In genomic region chr16:67719778-67720144, GRCh38 we compare ENCODE assay signal across 8 cellular contexts. TPM values are rescaled to one million over a fixed set of nuclear protein-coding genes. Genes with fewer than 3 reads are reported as not detected.
DNase-seq lines count a peak whose midpoint lies in the region; ATAC-seq, FAIRE-seq and TF ChIP-seq lines count a peak whose summit lies in the region.

No MANE protein-coding gene starts in this region.

- no peak for TF ChIP-seq POLR2A in HepG2 (IDR thresholded peaks at IDR 0.05; ENCODE audit: insufficient read depth in 1 of 2, low read depth in 2 of 2, low read length in 2 of 2)

- peak overlapping the region; percentile 98 to 99 for H3K4me3 Mint-ChIP-seq in stimulated activated naive B cell treated with anti-CD40 and anti-IgM and Interleukin-4, amounts not matched to agents 10 μg/mL and 1 μg/mL and 100 μg/mL, for 72 hours

- CTCF ChIA-PET in HepG2 (lab: Yijun Ruan, JAX; ENCODE audit: low intra/inter-chr PET ratio, low total read pairs): no interaction called here

- H3K27ac ChIP-seq in ACC112 (ENCODE audit: low read depth, low read length) (peak overlapping the region; percentile 70), HepG2 (ENCODE audit: extremely low read length, insufficient read depth, low read length) (peak overlapping the region; percentile 67)
- H3K27ac ChIP-seq in effector memory CD4-positive, alpha-beta T cell (ENCODE audit: insufficient read depth, low read length, poor library complexity, severe bottlenecking): peak overlapping the region; percentile 87

- POLR2A ChIA-PET in HepG2 (lab: Yijun Ruan, JAX): interaction anchor here (0.6 to 2.5 kb wide), 15 partner anchors 8 to 247 kb away, joined by 3 to 18 read pairs (median 4); partner anchors contain the start of genes RANBP10 and TSNAXIP1

- in situ Hi-C loops in HepG2 (cut with HindIII; ENCODE audit: extremely low pct_ligation_motif_present, low pct_unique_long_range_greater_than_20kb): no loop called here

- H3K79me2 ChIP-seq in ACC112 (ENCODE audit: control insufficient read depth, insufficient read depth, low read length, unreplicated experiment): peaks cover 34% of the 10 kb centered on the region
- peaks cover 32% of the 10 kb centered on the region for H3K79me2 ChIP-seq in HepG2 (ENCODE audit: insufficient read depth, low read length)

- no peaks in the 10 kb centered on the region for H4K20me1 ChIP-seq in HepG2 (ENCODE audit: insufficient read depth, low read length)

- intact Hi-C loops in HepG2 (cut with micrococcal nuclease; ENCODE audit: unreplicated experiment): loop anchor here (5.0 kb wide), 1 partner anchor 88 kb away; the partner anchor contains the start of genes RANBP10 and TSNAXIP1

- DNase-seq in GM06990 (ENCODE audit: extremely low read depth, insufficient read length): no peak
- peak; percentile 35 for DNase-seq in HT1080 (ENCODE audit: low read depth)
- peak; percentile 32 for DNase-seq in UCSD-AML1 (lab: John Stamatoyannopoulos, UW; ENCODE audit: unreplicated experiment)
- peak in 1 of 3 donors; percentile 2 for DNase-seq in effector memory CD4-positive, alpha-beta T cell
- DNase-seq in HepG2 (ENCODE audit: low spot score): peak; percentile 48
- DNase-seq in stimulated activated naive B cell treated with anti-CD40 and anti-IgM and Interleukin-4, amounts not matched to agents 10 μg/mL and 1 μg/mL and 100 μg/mL, for 72 hours: peak; percentile 3
- DNase-seq in COR-L47 (lab: John Stamatoyannopoulos, UW): no peak

- H3K4me3 ChIP-seq in ACC112 (ENCODE audit: low read depth, low read length) (peak overlapping the region; percentile 90), GM06990 (replicated peaks; ENCODE audit: low read depth, low read length) (peak overlapping the region; percentile 76), HepG2 (replicated peaks in 1 of 3; ENCODE audit: insufficient read depth in 1 of 3, low read depth in 2 of 3, low read length in 3 of 3) (peak overlapping the region; percentile 93 to 94 (median 94))
- H3K4me3 ChIP-seq in effector memory CD4-positive, alpha-beta T cell (ENCODE audit: insufficient read depth, low read depth, low read length, poor library complexity, severe bottlenecking): peak overlapping the region; percentile 86

- H3K9ac ChIP-seq in HepG2 (ENCODE audit: insufficient read depth, low read depth, low read length): peak overlapping the region; percentile 93

- H3K27me3 ChIP-seq in ACC112 (ENCODE audit: insufficient read depth, low read length) (no peaks in the 10 kb centered on the region), GM06990 (replicated peaks; ENCODE audit: control insufficient read depth, insufficient read depth, low read length) (no peaks in the 10 kb centered on the region), HepG2 (ENCODE audit: control insufficient read depth in 1 of 2, insufficient read depth in 2 of 2, low read length in 2 of 2) (no peaks in the 10 kb centered on the region; a peak in 1 of 5 replicates)
- H3K27me3 ChIP-seq in effector memory CD4-positive, alpha-beta T cell (replicated peaks; ENCODE audit: control insufficient read depth, insufficient read depth, low read length, poor library complexity, severe bottlenecking): no peaks in the 10 kb centered on the region

- BruUV-seq in HepG2 (replicated peaks; lab: Mats Ljungman, UMichigan): TSS peak; percentile 99

- no peaks in the 10 kb centered on the region for H3K36me3 ChIP-seq in ACC112 (ENCODE audit: insufficient read depth, low read length)
- peaks cover 12% of the 10 kb centered on the region for H3K36me3 ChIP-seq in GM06990 (ENCODE audit: control insufficient read depth, insufficient read depth, low read length)
- H3K36me3 ChIP-seq in effector memory CD4-positive, alpha-beta T cell (ENCODE audit: control insufficient read depth, insufficient read depth, low read length): peaks cover 8% of the 10 kb centered on the region
- peaks cover under 1 to 7% of the 10 kb centered on the region in 2 experiments; a peak in 3 of 5 replicates for H3K36me3 ChIP-seq in HepG2 (replicated peaks in 1 of 2; ENCODE audit: control insufficient read depth in 1 of 2, insufficient read depth in 2 of 2, low read length in 2 of 2)

- no peaks in the 10 kb centered on the region for H3K9me3 Mint-ChIP-seq in stimulated activated naive B cell treated with anti-CD40 and anti-IgM and Interleukin-4, amounts not matched to agents 10 μg/mL and 1 μg/mL and 100 μg/mL, for 72 hours

- no peak for TF ChIP-seq EP300 in HepG2 (IDR thresholded peaks at IDR 0.05; ENCODE audit: low read depth in 2 of 2, low read length in 2 of 2)
- no peak for TF ChIP-seq EP300 in HepG2 (CRISPR knock-in tag; IDR thresholded peaks at IDR 0.05; ENCODE audit: borderline replicate concordance)

- FAIRE-seq in HepG2 (lab: Jason Lieb, UNC): no peak

- WGBS in HepG2 (ENCODE audit: low lambda C conversion rate): 8% methylated on average over 4 of the region's 5 CpGs

- TF ChIP-seq RAD21 in HepG2 (CRISPR knock-in tag; IDR thresholded peaks at IDR 0.05): no peak

- no peaks in the 10 kb centered on the region for H3K27me3 Mint-ChIP-seq in stimulated activated naive B cell treated with anti-CD40 and anti-IgM and Interleukin-4, amounts not matched to agents 10 μg/mL and 1 μg/mL and 100 μg/mL, for 72 hours

- peaks cover 25 to 38% of the 10 kb centered on the region in 2 donors for H3K4me1 Mint-ChIP-seq in stimulated activated naive B cell treated with anti-CD40 and anti-IgM and Interleukin-4, amounts not matched to agents 10 μg/mL and 1 μg/mL and 100 μg/mL, for 72 hours

- no peaks in the 10 kb centered on the region for H3K9me3 ChIP-seq in effector memory CD4-positive, alpha-beta T cell (ENCODE audit: control insufficient read depth, low read length)
- no peaks in the 10 kb centered on the region for H3K9me3 ChIP-seq in HepG2 (ENCODE audit: low read length)

- H3K27ac Mint-ChIP-seq in stimulated activated naive B cell treated with anti-CD40 and anti-IgM and Interleukin-4, amounts not matched to agents 10 μg/mL and 1 μg/mL and 100 μg/mL, for 72 hours: peak overlapping the region; percentile 99

- H3K4me1 ChIP-seq in ACC112 (ENCODE audit: control insufficient read depth, insufficient read depth, low read length, unreplicated experiment) (peaks cover 17% of the 10 kb centered on the region), HepG2 (ENCODE audit: insufficient read depth, low read length) (peaks cover 42% of the 10 kb centered on the region)
- peaks cover 24% of the 10 kb centered on the region for H3K4me1 ChIP-seq in effector memory CD4-positive, alpha-beta T cell (ENCODE audit: control insufficient read depth, insufficient read depth, low read length, poor library complexity, severe bottlenecking)

- H3K36me3 Mint-ChIP-seq in stimulated activated naive B cell treated with anti-CD40 and anti-IgM and Interleukin-4, amounts not matched to agents 10 μg/mL and 1 μg/mL and 100 μg/mL, for 72 hours: peaks cover 13 to 18% of the 10 kb centered on the region in 2 donors

- H2AFZ ChIP-seq in ACC112 (ENCODE audit: low read length, unreplicated experiment) (peak overlapping the region; percentile 86), HepG2 (ENCODE audit: low read length) (peak overlapping the region; percentile 94)

- peak; percentile 68 for ATAC-seq in HepG2
- ATAC-seq in stimulated activated naive B cell treated with anti-CD40 and anti-IgM and Interleukin-4, amounts not matched to agents 10 μg/mL and 1 μg/mL and 100 μg/mL, for 72 hours (replicated peaks): peak; percentile 33 to 46

- no peak for TF ChIP-seq CTCF in GM06990 (IDR thresholded peaks at IDR 0.05; ENCODE audit: insufficient read depth, low read length, poor library complexity, severe bottlenecking)
- no peak for TF ChIP-seq CTCF in HepG2 (CRISPR knock-in tag; IDR thresholded peaks at IDR 0.05)

- peak overlapping the region; percentile 94 for H3K4me2 ChIP-seq in HepG2 (ENCODE audit: low read depth, low read length)

RNA-seq across cellular contexts. Expression of gene GFOD2, which starts 0.6 kb away (rescaled TPM):
- 20.4 and 24.4 TPM in 2 replicates for total RNA-seq in HT1080 (2014; rRNA removed; shearing (Covaris generic))
- 17.7 and 18.4 TPM in 2 replicates for polyA plus RNA-seq in HT1080 (2015; cell fraction: cytosol; rRNA removed)
- 12.7 and 13.7 TPM in 2 replicates for polyA plus RNA-seq in HT1080 (2015; cell fraction: nucleus; rRNA removed)
- total RNA-seq in HepG2 (2016; rRNA removed; fragmentation: Illumina TruSeq; extraction: Trizol): 17.2 and 17.6 TPM in 2 replicates
- total RNA-seq in HepG2 (2016; cell fraction: cytosol; rRNA removed; fragmentation: Illumina TruSeq; extraction: Trizol; ENCODE audit: low read depth): 5.6 and 6.5 TPM in 2 replicates
- total RNA-seq in HepG2 (2016; cell fraction: insoluble cytoplasmic fraction; rRNA removed; fragmentation: Illumina TruSeq; extraction: Trizol): 15.5 and 19.1 TPM in 2 replicates
- 13.6 and 15.8 TPM in 2 replicates for total RNA-seq in HepG2 (2016; cell fraction: membrane; rRNA removed; fragmentation: Illumina TruSeq; extraction: Trizol)
- 9.0 and 12.8 TPM in 2 replicates for total RNA-seq in HepG2 (2016; cell fraction: nucleus; rRNA removed; fragmentation: Illumina TruSeq; extraction: Trizol)
- polyA plus RNA-seq in HepG2 (2011; rRNA removed): 11.1 and 12.8 TPM in 2 replicates
- 11.1 and 12.3 TPM in 2 replicates for polyA plus RNA-seq in HepG2 (2011; cell fraction: cytosol; rRNA removed)
- 8.1 and 9.3 TPM in 2 replicates for polyA plus RNA-seq in HepG2 (2011; cell fraction: nucleus; rRNA removed)
- 7.0 and 7.9 TPM in 2 replicates for polyA plus RNA-seq in HepG2 (2012)
- polyA plus RNA-seq in HepG2 (2016; cell fraction: cytosol; fragmentation: Illumina TruSeq; extraction: Trizol; ENCODE audit: low read depth): 2.9 and 5.2 TPM in 2 replicates
- 12.7 and 14.1 TPM in 2 replicates for polyA plus RNA-seq in HepG2 (2016; cell fraction: insoluble cytoplasmic fraction; fragmentation: Illumina TruSeq; extraction: Trizol; ENCODE audit: low read depth)
- 8.7 and 9.6 TPM in 2 replicates for polyA plus RNA-seq in HepG2 (2016; cell fraction: membrane; fragmentation: Illumina TruSeq; extraction: Trizol; ENCODE audit: low read depth)
- 18.9 and 20.0 TPM in 2 replicates for polyA plus RNA-seq in HepG2 (2016; cell fraction: nucleus; fragmentation: Illumina TruSeq; extraction: Trizol; ENCODE audit: insufficient read depth, low read depth)
- polyA minus RNA-seq in HepG2 (2011; rRNA and poly(A)+ RNA removed; ENCODE audit: low replicate concordance): 26.4 and 27.3 TPM in 2 replicates
- polyA minus RNA-seq in HepG2 (2011; cell fraction: cytosol; rRNA and poly(A)+ RNA removed): 6.1 and 9.6 TPM in 2 replicates
- 8.1 and 8.8 TPM in 2 replicates for polyA minus RNA-seq in HepG2 (2011; cell fraction: nucleus; rRNA and poly(A)+ RNA removed)

RNA-seq across cellular contexts. Expression of gene C16orf86, which starts 53.1 kb away (rescaled TPM):
- 0.27 and 2.5 TPM in 2 replicates for total RNA-seq in HT1080 (2014; rRNA removed; shearing (Covaris generic))
- polyA plus RNA-seq in HT1080 (2015; cell fraction: cytosol; rRNA removed): 1.2 and 2.2 TPM in 2 replicates
- polyA plus RNA-seq in HT1080 (2015; cell fraction: nucleus; rRNA removed): 2.9 and 4.9 TPM in 2 replicates
- 1.7 and 3.1 TPM in 2 replicates for total RNA-seq in HepG2 (2016; rRNA removed; fragmentation: Illumina TruSeq; extraction: Trizol)
- 1.9 and 2.8 TPM in 2 replicates for total RNA-seq in HepG2 (2016; cell fraction: cytosol; rRNA removed; fragmentation: Illumina TruSeq; extraction: Trizol; ENCODE audit: low read depth)
- total RNA-seq in HepG2 (2016; cell fraction: insoluble cytoplasmic fraction; rRNA removed; fragmentation: Illumina TruSeq; extraction: Trizol): 2.1 and 4.2 TPM in 2 replicates
- total RNA-seq in HepG2 (2016; cell fraction: membrane; rRNA removed; fragmentation: Illumina TruSeq; extraction: Trizol): 2.2 and 3.5 TPM in 2 replicates
- 1.9 and 4.3 TPM in 2 replicates for total RNA-seq in HepG2 (2016; cell fraction: nucleus; rRNA removed; fragmentation: Illumina TruSeq; extraction: Trizol)
- polyA plus RNA-seq in HepG2 (2011; rRNA removed): 1.5 and 2.0 TPM in 2 replicates
- polyA plus RNA-seq in HepG2 (2011; cell fraction: cytosol; rRNA removed): 1.8 and 2.8 TPM in 2 replicates
- polyA plus RNA-seq in HepG2 (2011; cell fraction: nucleus; rRNA removed): 7.9 and 8.0 TPM in 2 replicates
- polyA plus RNA-seq in HepG2 (2012): 1.3 and 1.7 TPM in 2 replicates
- 1.6 and 2.1 TPM in 2 replicates for polyA plus RNA-seq in HepG2 (2016; cell fraction: cytosol; fragmentation: Illumina TruSeq; extraction: Trizol; ENCODE audit: low read depth)
- 2.2 and 3.1 TPM in 2 replicates for polyA plus RNA-seq in HepG2 (2016; cell fraction: insoluble cytoplasmic fraction; fragmentation: Illumina TruSeq; extraction: Trizol; ENCODE audit: low read depth)
- 2.3 and 2.5 TPM in 2 replicates for polyA plus RNA-seq in HepG2 (2016; cell fraction: membrane; fragmentation: Illumina TruSeq; extraction: Trizol; ENCODE audit: low read depth)
- polyA plus RNA-seq in HepG2 (2016; cell fraction: nucleus; fragmentation: Illumina TruSeq; extraction: Trizol; ENCODE audit: insufficient read depth, low read depth): 5.2 and 6.4 TPM in 2 replicates
- 0.12 and 1.3 TPM in 2 replicates for polyA minus RNA-seq in HepG2 (2011; rRNA and poly(A)+ RNA removed; ENCODE audit: low replicate concordance)
- polyA minus RNA-seq in HepG2 (2011; cell fraction: cytosol; rRNA and poly(A)+ RNA removed): 0.53 and 0.79 TPM in 2 replicates
- 0.62 and 0.64 TPM in 2 replicates for polyA minus RNA-seq in HepG2 (2011; cell fraction: nucleus; rRNA and poly(A)+ RNA removed)

RNA-seq across cellular contexts. Expression of gene ENKD1, which starts 53.2 kb away (rescaled TPM):
- total RNA-seq in HT1080 (2014; rRNA removed; shearing (Covaris generic)): 25.6 and 26.2 TPM in 2 replicates
- polyA plus RNA-seq in HT1080 (2015; cell fraction: cytosol; rRNA removed): 16.7 and 21.9 TPM in 2 replicates
- polyA plus RNA-seq in HT1080 (2015; cell fraction: nucleus; rRNA removed): 36.8 and 45.7 TPM in 2 replicates
- 20.8 and 21.4 TPM in 2 replicates for total RNA-seq in HepG2 (2016; rRNA removed; fragmentation: Illumina TruSeq; extraction: Trizol)
- total RNA-seq in HepG2 (2016; cell fraction: cytosol; rRNA removed; fragmentation: Illumina TruSeq; extraction: Trizol; ENCODE audit: low read depth): 10.8 and 12.4 TPM in 2 replicates
- 17.9 and 24.2 TPM in 2 replicates for total RNA-seq in HepG2 (2016; cell fraction: insoluble cytoplasmic fraction; rRNA removed; fragmentation: Illumina TruSeq; extraction: Trizol)
- 17.6 and 19.5 TPM in 2 replicates for total RNA-seq in HepG2 (2016; cell fraction: membrane; rRNA removed; fragmentation: Illumina TruSeq; extraction: Trizol)
- 13.8 and 15.4 TPM in 2 replicates for total RNA-seq in HepG2 (2016; cell fraction: nucleus; rRNA removed; fragmentation: Illumina TruSeq; extraction: Trizol)
- polyA plus RNA-seq in HepG2 (2011; rRNA removed): 10.8 and 12.2 TPM in 2 replicates
- 6.0 and 11.2 TPM in 2 replicates for polyA plus RNA-seq in HepG2 (2011; cell fraction: cytosol; rRNA removed)
- 29.2 and 37.2 TPM in 2 replicates for polyA plus RNA-seq in HepG2 (2011; cell fraction: nucleus; rRNA removed)
- polyA plus RNA-seq in HepG2 (2012): 9.4 and 12.3 TPM in 2 replicates
- polyA plus RNA-seq in HepG2 (2016; cell fraction: cytosol; fragmentation: Illumina TruSeq; extraction: Trizol; ENCODE audit: low read depth): 11.8 and 13.2 TPM in 2 replicates
- 18.0 and 18.5 TPM in 2 replicates for polyA plus RNA-seq in HepG2 (2016; cell fraction: insoluble cytoplasmic fraction; fragmentation: Illumina TruSeq; extraction: Trizol; ENCODE audit: low read depth)
- polyA plus RNA-seq in HepG2 (2016; cell fraction: membrane; fragmentation: Illumina TruSeq; extraction: Trizol; ENCODE audit: low read depth): 9.5 and 15.3 TPM in 2 replicates
- polyA plus RNA-seq in HepG2 (2016; cell fraction: nucleus; fragmentation: Illumina TruSeq; extraction: Trizol; ENCODE audit: insufficient read depth, low read depth): 33.6 and 35.0 TPM in 2 replicates
- 6.6 and 7.1 TPM in 2 replicates for polyA minus RNA-seq in HepG2 (2011; rRNA and poly(A)+ RNA removed; ENCODE audit: low replicate concordance)
- polyA minus RNA-seq in HepG2 (2011; cell fraction: cytosol; rRNA and poly(A)+ RNA removed): 4.5 and 7.8 TPM in 2 replicates
- 3.6 and 3.9 TPM in 2 replicates for polyA minus RNA-seq in HepG2 (2011; cell fraction: nucleus; rRNA and poly(A)+ RNA removed)

RNA-seq across cellular contexts. Expression of gene PARD6A, which starts 59.0 kb away (rescaled TPM):
- 2.8 and 3.8 TPM in 2 replicates for total RNA-seq in HT1080 (2014; rRNA removed; shearing (Covaris generic))
- 1.4 and 2.0 TPM in 2 replicates for polyA plus RNA-seq in HT1080 (2015; cell fraction: cytosol; rRNA removed)
- 0.17 and 0.95 TPM in 2 replicates for polyA plus RNA-seq in HT1080 (2015; cell fraction: nucleus; rRNA removed)
- total RNA-seq in HepG2 (2016; rRNA removed; fragmentation: Illumina TruSeq; extraction: Trizol): 3.0 and 4.3 TPM in 2 replicates
- 22.8 and 24.1 TPM in 2 replicates for total RNA-seq in HepG2 (2016; cell fraction: cytosol; rRNA removed; fragmentation: Illumina TruSeq; extraction: Trizol; ENCODE audit: low read depth)
- total RNA-seq in HepG2 (2016; cell fraction: insoluble cytoplasmic fraction; rRNA removed; fragmentation: Illumina TruSeq; extraction: Trizol): 2.5 and 4.0 TPM in 2 replicates
- 18.3 and 19.1 TPM in 2 replicates for total RNA-seq in HepG2 (2016; cell fraction: membrane; rRNA removed; fragmentation: Illumina TruSeq; extraction: Trizol)
- 1.6 and 2.2 TPM in 2 replicates for total RNA-seq in HepG2 (2016; cell fraction: nucleus; rRNA removed; fragmentation: Illumina TruSeq; extraction: Trizol)
- 3.5 and 3.6 TPM in 2 replicates for polyA plus RNA-seq in HepG2 (2011; rRNA removed)
- polyA plus RNA-seq in HepG2 (2011; cell fraction: cytosol; rRNA removed): 4.3 and 6.9 TPM in 2 replicates
- 2.8 and 3.0 TPM in 2 replicates for polyA plus RNA-seq in HepG2 (2011; cell fraction: nucleus; rRNA removed)
- 1.3 and 2.2 TPM in 2 replicates for polyA plus RNA-seq in HepG2 (2012)
- 26.8 and 27.5 TPM in 2 replicates for polyA plus RNA-seq in HepG2 (2016; cell fraction: cytosol; fragmentation: Illumina TruSeq; extraction: Trizol; ENCODE audit: low read depth)
- polyA plus RNA-seq in HepG2 (2016; cell fraction: insoluble cytoplasmic fraction; fragmentation: Illumina TruSeq; extraction: Trizol; ENCODE audit: low read depth): 2.2 and 3.0 TPM in 2 replicates
- 17.4 and 17.7 TPM in 2 replicates for polyA plus RNA-seq in HepG2 (2016; cell fraction: membrane; fragmentation: Illumina TruSeq; extraction: Trizol; ENCODE audit: low read depth)
- polyA plus RNA-seq in HepG2 (2016; cell fraction: nucleus; fragmentation: Illumina TruSeq; extraction: Trizol; ENCODE audit: insufficient read depth, low read depth): 1.5 and 2.9 TPM in 2 replicates
- 2.8 and 3.8 TPM in 2 replicates for polyA minus RNA-seq in HepG2 (2011; rRNA and poly(A)+ RNA removed; ENCODE audit: low replicate concordance)
- polyA minus RNA-seq in HepG2 (2011; cell fraction: cytosol; rRNA and poly(A)+ RNA removed): 0.79 and 2.1 TPM in 2 replicates
- polyA minus RNA-seq in HepG2 (2011; cell fraction: nucleus; rRNA and poly(A)+ RNA removed): 0.50 and 0.77 TPM in 2 replicates

RNA-seq across cellular contexts. Expression of gene ACD, which starts 59.7 kb away (rescaled TPM):
- 39.8 and 47.9 TPM in 2 replicates for total RNA-seq in HT1080 (2014; rRNA removed; shearing (Covaris generic))
- polyA plus RNA-seq in HT1080 (2015; cell fraction: cytosol; rRNA removed): 42.8 and 45.5 TPM in 2 replicates
- 56.2 and 75.2 TPM in 2 replicates for polyA plus RNA-seq in HT1080 (2015; cell fraction: nucleus; rRNA removed)
- 26.1 and 32.6 TPM in 2 replicates for total RNA-seq in HepG2 (2016; rRNA removed; fragmentation: Illumina TruSeq; extraction: Trizol)
- 11.9 and 12.4 TPM in 2 replicates for total RNA-seq in HepG2 (2016; cell fraction: cytosol; rRNA removed; fragmentation: Illumina TruSeq; extraction: Trizol; ENCODE audit: low read depth)
- 22.4 and 31.8 TPM in 2 replicates for total RNA-seq in HepG2 (2016; cell fraction: insoluble cytoplasmic fraction; rRNA removed; fragmentation: Illumina TruSeq; extraction: Trizol)
- total RNA-seq in HepG2 (2016; cell fraction: membrane; rRNA removed; fragmentation: Illumina TruSeq; extraction: Trizol): 20.9 and 24.1 TPM in 2 replicates
- 18.3 and 24.0 TPM in 2 replicates for total RNA-seq in HepG2 (2016; cell fraction: nucleus; rRNA removed; fragmentation: Illumina TruSeq; extraction: Trizol)
- polyA plus RNA-seq in HepG2 (2011; rRNA removed): 37.1 and 38.3 TPM in 2 replicates
- polyA plus RNA-seq in HepG2 (2011; cell fraction: cytosol; rRNA removed): 15.3 and 28.8 TPM in 2 replicates
- polyA plus RNA-seq in HepG2 (2011; cell fraction: nucleus; rRNA removed): 82.8 and 84.5 TPM in 2 replicates
- polyA plus RNA-seq in HepG2 (2012): 28.9 and 29.0 TPM in 2 replicates
- polyA plus RNA-seq in HepG2 (2016; cell fraction: cytosol; fragmentation: Illumina TruSeq; extraction: Trizol; ENCODE audit: low read depth): 18.7 and 21.0 TPM in 2 replicates
- polyA plus RNA-seq in HepG2 (2016; cell fraction: insoluble cytoplasmic fraction; fragmentation: Illumina TruSeq; extraction: Trizol; ENCODE audit: low read depth): 30.7 and 42.2 TPM in 2 replicates
- 29.3 and 29.6 TPM in 2 replicates for polyA plus RNA-seq in HepG2 (2016; cell fraction: membrane; fragmentation: Illumina TruSeq; extraction: Trizol; ENCODE audit: low read depth)
- 42.9 and 46.5 TPM in 2 replicates for polyA plus RNA-seq in HepG2 (2016; cell fraction: nucleus; fragmentation: Illumina TruSeq; extraction: Trizol; ENCODE audit: insufficient read depth, low read depth)
- polyA minus RNA-seq in HepG2 (2011; rRNA and poly(A)+ RNA removed; ENCODE audit: low replicate concordance): 39.4 and 41.0 TPM in 2 replicates
- polyA minus RNA-seq in HepG2 (2011; cell fraction: cytosol; rRNA and poly(A)+ RNA removed): 18.9 and 21.7 TPM in 2 replicates
- 18.6 and 22.8 TPM in 2 replicates for polyA minus RNA-seq in HepG2 (2011; cell fraction: nucleus; rRNA and poly(A)+ RNA removed)

Comparison
In these comparisons a context has a peak if more than half of its experiments do, and no peak if none do; other contexts are left out.
1. DNase-seq: peak in HT1080 (single experiment), UCSD-AML1 (single experiment), HepG2 (single experiment) and stimulated activated naive B cell treated with anti-CD40 and anti-IgM and Interleukin-4, amounts not matched to agents 10 μg/mL and 1 μg/mL and 100 μg/mL, for 72 hours (single experiment); none in GM06990 (single experiment) and COR-L47 (single experiment).
2. Peak in every context shown above with its lines, with median percentiles within 50 percentile points of each other: H3K27ac ChIP-seq and H3K4me3 ChIP-seq.